ENCODE assay signal across 8 cellular contexts in genomic region chr4:185471235-185472062, GRCh38. TPM values are rescaled to one million over a fixed set of nuclear protein-coding genes. Genes with fewer than 3 reads are reported as not detected.
DNase-seq lines count a peak whose midpoint lies in the region; TF ChIP-seq lines count a peak whose summit lies in the region.

Gene CCDC110 (minus strand): TSS chr4:185471733. CDS start chr4:185471683, 50 bp downstream.

- H3K27me3 ChIP-seq in Caco-2 (replicated peaks; ENCODE audit: control insufficient read depth, insufficient read depth, low read length) (no peaks in the 10 kb centered on the region; the same call in 1 of the 2 replicates), esophagus (ENCODE audit: control insufficient read depth in 1 of 2, insufficient read depth in 2 of 2, low read length in 2 of 2) (no peaks in the 10 kb centered on the region), muscle layer of duodenum (ENCODE audit: low read depth, low read length) (no peaks in the 10 kb centered on the region)

- 0 to 1% methylated on average over 60 to 92 of the region's 92 CpGs for WGBS in esophagus, 2 donors

- H3K4me1 ChIP-seq in Caco-2, result 0 out of 2 replicates have a peak, but pooled peaks cover 3% of the 10 kb centered on the region
- H3K4me1 ChIP-seq in OCI-LY7 (ENCODE audit: insufficient read depth, low read length, poor library complexity, severe bottlenecking), result peaks cover 44% of the 10 kb centered on the region
- H3K4me1 ChIP-seq in esophagus (ENCODE audit: control insufficient read depth in 2 of 2, insufficient read depth in 2 of 2, low read length in 1 of 2), result peaks cover 0 to 4% of the 10 kb centered on the region in 2 donors
- no peaks in the 10 kb centered on the region for H3K4me1 ChIP-seq in muscle layer of duodenum (ENCODE audit: control insufficient read depth in 1 of 2, insufficient read depth in 2 of 2, low read length in 2 of 2)

- H3K27ac ChIP-seq in OCI-LY7 (ENCODE audit: low read depth, low read length, poor library complexity, severe bottlenecking) (peak within 1 kb of the TSS; percentile 81), esophagus (ENCODE audit: low read depth in 2 of 2, low read length in 1 of 2) (peak within 1 kb of the TSS; percentile 55 to 71), muscle layer of duodenum (ENCODE audit: low read length) (no peak within 1 kb of the TSS)

- H3K9me3 Mint-ChIP-seq in Caco-2 (ENCODE audit: unreplicated experiment), result no peaks in the 10 kb centered on the region

- no peak within 1 kb of the TSS for H3K27ac Mint-ChIP-seq in Caco-2 (ENCODE audit: unreplicated experiment)

- H3K4me1 Mint-ChIP-seq in Caco-2 (ENCODE audit: low read depth, unreplicated experiment), result no peaks in the 10 kb centered on the region

- DNase-seq in Caco-2 (peak; percentile 93), GM20000 (ENCODE audit: low spot score) (peak; percentile 100), HS-27A (ENCODE audit: low read depth) (peak; percentile 29), OCI-LY7 (ENCODE audit: low spot score) (peak; percentile 94)
- peak; percentile 91 for DNase-seq in activated T-cell treated with anti-CD3 and anti-CD28 coated beads, Interleukin-2, amount 50 U/mL, for 1 hour
- peak; percentile 60 to 79 for DNase-seq in stimulated activated CD8-positive, alpha-beta memory T cell treated with anti-CD3 and anti-CD28 coated beads, Interleukin-7, amount 100 ng/mL, for 1 hour (ENCODE audit: low read depth in 2 of 2)

- BruUV-seq in Caco-2 (replicated peaks; lab: Mats Ljungman, UMichigan), result no TSS peak
- BruUV-seq in OCI-LY7 (replicated peaks; lab: Mats Ljungman, UMichigan), result no TSS peak

- H3K36me3 Mint-ChIP-seq in Caco-2 (ENCODE audit: insufficient read depth, unreplicated experiment), result no peaks in the 10 kb centered on the region

- H4K20me1 ChIP-seq in OCI-LY7 (ENCODE audit: insufficient read depth, low read length), result no peaks in the 10 kb centered on the region

- H3K4me2 ChIP-seq in OCI-LY7 (ENCODE audit: low read length), result peak within 1 kb of the TSS; percentile 93

- peaks cover 29% of the 10 kb centered on the region for H3K27me3 Mint-ChIP-seq in Caco-2 (ENCODE audit: insufficient read depth, unreplicated experiment)

- intact Hi-C loops in Caco-2 (cut with micrococcal nuclease; ENCODE audit: unreplicated experiment), result loop anchor here (1.0 kb wide), 5 partner anchors 33 to 567 kb away; partner anchors contain the start of genes ANKRD37 and PDLIM3
- intact Hi-C loops in OCI-LY7 (cut with micrococcal nuclease; ENCODE audit: unreplicated experiment), result loop anchor here (1.0 to 10.0 kb wide), 12 partner anchors 9 to 721 kb away; partner anchors contain the start of genes ACSL1, ANKRD37, CYP4V2 and SNX25

- H2AFZ ChIP-seq in OCI-LY7 (ENCODE audit: low read length), result peak within 1 kb of the TSS; percentile 88

- H3K9me3 ChIP-seq in Caco-2 (no peaks in the 10 kb centered on the region), OCI-LY7 (ENCODE audit: low read length) (no peaks in the 10 kb centered on the region), esophagus (ENCODE audit: control insufficient read depth in 2 of 2, insufficient read depth in 1 of 2, low read depth in 1 of 2, low read length in 1 of 2) (no peaks in the 10 kb centered on the region), muscle layer of duodenum (ENCODE audit: control insufficient read depth in 1 of 2, low read length in 2 of 2) (no peaks in the 10 kb centered on the region)

- H3K9me2 ChIP-seq in OCI-LY7 (ENCODE audit: insufficient read depth, low read length), result no peaks in the 10 kb centered on the region

- POLR2A ChIA-PET in Caco-2 (lab: Charles Lee) (interaction anchor here (0.5 kb wide), 1 partner anchor 33 kb away, joined by 4 read pairs; no protein-coding TSS in a partner anchor), OCI-LY7 (lab: Charles Lee) (interaction anchor here (0.6 to 4.1 kb wide), 5 partner anchors 12 to 127 kb away, joined by 3 to 61 read pairs (median 6); no protein-coding TSS in a partner anchor)

- CTCF ChIA-PET in Caco-2 (lab: Charles Lee) (no interaction called here), OCI-LY7 (lab: Charles Lee; ENCODE audit: unreplicated experiment) (interaction anchor here (0.7 kb wide), 1 partner anchor 9 kb away, joined by 3 read pairs; no protein-coding TSS in a partner anchor)

- TF ChIP-seq CTCF in Caco-2 (IDR thresholded peaks at IDR 0.05; ENCODE audit: insufficient read depth in 1 of 2, low read depth in 1 of 2, low read length in 1 of 2, severe bottlenecking in 1 of 2, unreplicated experiment in 1 of 2), result peak; percentile 2 to 67
- TF ChIP-seq CTCF in GM20000 (IDR thresholded peaks at IDR 0.05; ENCODE audit: extremely low read depth, missing control alignments), result peak; percentile 69
- peak; percentile 65 for TF ChIP-seq CTCF in OCI-LY7 (conservative IDR thresholded peaks at IDR 0.05; ENCODE audit: low read length)

- H3K36me3 ChIP-seq in Caco-2 (ENCODE audit: control insufficient read depth, insufficient read depth, low read length), result no peaks in the 10 kb centered on the region
- no peaks in the 10 kb centered on the region for H3K36me3 ChIP-seq in OCI-LY7 (ENCODE audit: insufficient read depth, low read length)
- H3K36me3 ChIP-seq in esophagus (ENCODE audit: control insufficient read depth in 2 of 2, insufficient read depth in 2 of 2, low read length in 1 of 2), result no peaks in the 10 kb centered on the region
- H3K36me3 ChIP-seq in muscle layer of duodenum (ENCODE audit: control insufficient read depth in 1 of 2, insufficient read depth in 2 of 2, low read length in 2 of 2), result no peaks in the 10 kb centered on the region

- H3K4me3 ChIP-seq in Caco-2 (ENCODE audit: low read depth, low read length) (peak within 1 kb of the TSS; percentile 70), OCI-LY7 (ENCODE audit: low read depth, low read length, poor library complexity, severe bottlenecking) (peak within 1 kb of the TSS; percentile 92), esophagus (ENCODE audit: low read depth in 1 of 2, low read length in 2 of 2) (peak within 1 kb of the TSS; percentile 73 to 80), muscle layer of duodenum (ENCODE audit: low read depth in 1 of 2, low read length in 2 of 2) (peak within 1 kb of the TSS; percentile 83 to 87)

- H3K79me2 ChIP-seq in OCI-LY7 (ENCODE audit: insufficient read depth, low read depth, low read length), result no peaks in the 10 kb centered on the region

- peak within 1 kb of the TSS; percentile 78 for H3K4me3 Mint-ChIP-seq in Caco-2 (ENCODE audit: unreplicated experiment)

RNA-seq across cellular contexts. Expression of gene CCDC110, which starts in this region (rescaled TPM):
- total RNA-seq in Caco-2 (2022) (not detected in 2 replicates), OCI-LY7 (2022) (12.0 and 14.0 TPM in 2 replicates)
- 1.2 and 1.7 TPM in 2 replicates for total RNA-seq in OCI-LY7 (2014; rRNA removed; shearing (Covaris generic))
- polyA plus RNA-seq in esophagus, result under 1 TPM; 0.39 to 0.46 TPM

Comparison
In these comparisons a context has a peak if more than half of its experiments do, and no peak if none do; other contexts are left out.
1. Peak in DNase-seq and H3K4me3 ChIP-seq in Caco-2; RNA of the gene not detected or under 1 TPM.
2. DNase-seq: peak in every context shown above with its lines; median percentile 100 in GM20000; 94 in OCI-LY7; 93 in Caco-2; 91 in activated T-cell treated with anti-CD3 and anti-CD28 coated beads, Interleukin-2, amount 50 U/mL, for 1 hour; 70 in stimulated activated CD8-positive, alpha-beta memory T cell treated with anti-CD3 and anti-CD28 coated beads, Interleukin-7, amount 100 ng/mL, for 1 hour; 29 in HS-27A.